Comparison of ENCODE assay signal across 17 cellular contexts in genomic region chr9:72459308-72459707, GRCh38.
"Had no signal": no experiment of that assay in that cellular context is flagged by ENCODE, and none has a peak within 500 bp of the region (broad histone marks: within the 10 kb centered on the region; RNA-seq: fewer than 3 reads in every experiment).

No MANE protein-coding gene starts in this region.

- H3K27ac Mint-ChIP-seq: activated naive CD8-positive, alpha-beta T cell treated with anti-CD3 and anti-CD28 coated beads for 36 hours; dendritic cell treated with granulocyte-macrophage colony-stimulating factor and Interleukin-4, amounts not matched to agents 40 ng/mL and 50 ng/mL, for 4 days; naive thymus-derived CD4-positive, alpha-beta T cell; stimulated activated naive B cell treated with anti-CD40 and anti-IgM and Interleukin-4, amounts not matched to agents 10 μg/mL and 1 μg/mL and 100 μg/mL, for 72 hours; T-helper 2 cell treated with Interferon-gamma antibody and Interleukin-4, amounts not matched to agents 5 μg/mL and 100 μg/mL, for 36 hours had no signal

- DNase-seq: activated CD4-positive, alpha-beta T cell treated with anti-CD3 and anti-CD28 coated beads, Interleukin-2, amount 50 U/mL, for 48 hours; activated naive CD4-positive, alpha-beta T cell; activated naive CD8-positive, alpha-beta T cell treated with anti-CD3 and anti-CD28 coated beads for 36 hours; amniotic stem cell; effector memory CD4-positive, alpha-beta T cell; left cardiac atrium; mesendoderm; naive thymus-derived CD4-positive, alpha-beta T cell; nucleus accumbens; sigmoid colon; stimulated activated CD4-positive, alpha-beta T cell treated with anti-CD3 and anti-CD28 coated beads, Interleukin-4, amount 100 ng/mL, for 24 hours; stimulated activated naive B cell treated with anti-CD40 and anti-IgM and Interleukin-4, amounts not matched to agents 10 μg/mL and 1 μg/mL and 100 μg/mL, for 72 hours; tibial artery had no signal

- FAIRE-seq: TTC549 had no signal

- H3K36me3 Mint-ChIP-seq: activated naive CD8-positive, alpha-beta T cell treated with anti-CD3 and anti-CD28 coated beads for 36 hours; naive thymus-derived CD4-positive, alpha-beta T cell; stimulated activated naive B cell treated with anti-CD40 and anti-IgM and Interleukin-4, amounts not matched to agents 10 μg/mL and 1 μg/mL and 100 μg/mL, for 72 hours had no signal

- H3K36me3 ChIP-seq: cardiac muscle cell, sigmoid colon, tibial artery had no signal

- H3K27ac ChIP-seq: cardiac muscle cell, sigmoid colon, tibial artery had no signal

- H3K4me3 Mint-ChIP-seq: activated naive CD8-positive, alpha-beta T cell treated with anti-CD3 and anti-CD28 coated beads for 36 hours; dendritic cell treated with granulocyte-macrophage colony-stimulating factor and Interleukin-4, amounts not matched to agents 40 ng/mL and 50 ng/mL, for 4 days; naive thymus-derived CD4-positive, alpha-beta T cell; stimulated activated naive B cell treated with anti-CD40 and anti-IgM and Interleukin-4, amounts not matched to agents 10 μg/mL and 1 μg/mL and 100 μg/mL, for 72 hours; T-helper 2 cell treated with Interferon-gamma antibody and Interleukin-4, amounts not matched to agents 5 μg/mL and 100 μg/mL, for 36 hours had no signal

- H3K27me3 ChIP-seq: cardiac muscle cell, sigmoid colon, tibial artery had no signal

- ATAC-seq: left cardiac atrium; naive thymus-derived CD4-positive, alpha-beta T cell; stimulated activated naive B cell treated with anti-CD40 and anti-IgM and Interleukin-4, amounts not matched to agents 10 μg/mL and 1 μg/mL and 100 μg/mL, for 72 hours had no signal

- H3K4me3 ChIP-seq: cardiac muscle cell, sigmoid colon, tibial artery had no signal

- H3K9me3 Mint-ChIP-seq: activated naive CD8-positive, alpha-beta T cell treated with anti-CD3 and anti-CD28 coated beads for 36 hours; dendritic cell treated with granulocyte-macrophage colony-stimulating factor and Interleukin-4, amounts not matched to agents 40 ng/mL and 50 ng/mL, for 4 days; naive thymus-derived CD4-positive, alpha-beta T cell; stimulated activated naive B cell treated with anti-CD40 and anti-IgM and Interleukin-4, amounts not matched to agents 10 μg/mL and 1 μg/mL and 100 μg/mL, for 72 hours; T-helper 2 cell treated with Interferon-gamma antibody and Interleukin-4, amounts not matched to agents 5 μg/mL and 100 μg/mL, for 36 hours had no signal

- H3K4me1 Mint-ChIP-seq: stimulated activated naive B cell treated with anti-CD40 and anti-IgM and Interleukin-4, amounts not matched to agents 10 μg/mL and 1 μg/mL and 100 μg/mL, for 72 hours had no signal

- H3K4me1 ChIP-seq: sigmoid colon, tibial artery had no signal

- H3K9me3 ChIP-seq: sigmoid colon, tibial artery had no signal

- H3K27me3 Mint-ChIP-seq: activated naive CD8-positive, alpha-beta T cell treated with anti-CD3 and anti-CD28 coated beads for 36 hours; dendritic cell treated with granulocyte-macrophage colony-stimulating factor and Interleukin-4, amounts not matched to agents 40 ng/mL and 50 ng/mL, for 4 days had no signal
